In genomic region chr17:75034236-75034908, GRCh38 we compare ENCODE assay signal across 8 cellular contexts.
DNase-seq lines count a peak whose midpoint lies in the region; ATAC-seq and TF ChIP-seq lines count a peak whose summit lies in the region.

No MANE protein-coding gene starts in this region.

- H3K36me3 ChIP-seq in Loucy (ENCODE audit: insufficient read depth, low read length) (peaks cover 3% of the 10 kb centered on the region; the same call in 1 of the 2 replicates), RWPE2 (ENCODE audit: low read depth) (peaks cover 11% of the 10 kb centered on the region)

- peak overlapping the region; percentile 88 for H3K4me3 Mint-ChIP-seq in nephron progenitor cell

- H3K4me3 ChIP-seq in Loucy (ENCODE audit: low read length, poor library complexity, severe bottlenecking) (peak overlapping the region; percentile 88), RWPE2 (ENCODE audit: severe bottlenecking) (peak overlapping the region; percentile 88)

- peak overlapping the region; percentile 96 for H2AFZ ChIP-seq in Loucy (ENCODE audit: low read length)

- H3K4me1 Mint-ChIP-seq in nephron progenitor cell = peaks cover 18% of the 10 kb centered on the region

- peaks cover 10% of the 10 kb centered on the region for H3K36me3 Mint-ChIP-seq in nephron progenitor cell (ENCODE audit: low read depth)

- DNase-seq in D341Med (ENCODE audit: low spot score) = peak; percentile 83
- DNase-seq in RWPE2 (ENCODE audit: low spot score) = peak; percentile 86
- peak; percentile 94 for DNase-seq in activated effector memory CD4-positive, alpha-beta T cell treated with anti-CD3 and anti-CD28 coated beads, Interleukin-2, amount 50 U/mL, for 16 hours
- peak; percentile 89 for DNase-seq in fibroblast of the conjunctiva (ENCODE audit: low read depth)
- peak; percentile 92 for DNase-seq in nephron progenitor cell
- DNase-seq in stimulated activated naive CD4-positive, alpha-beta T cell treated with Interleukin-2 at 50 U/mL for 16 hours (lab: John Stamatoyannopoulos, UW) = peak; percentile 85

- H3K9me2 ChIP-seq in Loucy (replicated peaks; ENCODE audit: low read depth, low read length) = no peaks in the 10 kb centered on the region

- H3K79me2 ChIP-seq in Loucy (ENCODE audit: insufficient read depth, low read length) = no peaks in the 10 kb centered on the region

- peak overlapping the region; percentile 92 for H3K4me2 ChIP-seq in Loucy (ENCODE audit: low read depth, low read length, poor library complexity, severe bottlenecking)

- peaks cover 30% of the 10 kb centered on the region for H3K9me3 Mint-ChIP-seq in nephron progenitor cell

- TF ChIP-seq CTCF in Loucy (conservative IDR thresholded peaks at IDR 0.05; ENCODE audit: low read length) = peak; percentile 31
- peak; percentile 34 for TF ChIP-seq CTCF in RWPE2 (IDR thresholded peaks at IDR 0.05; ENCODE audit: poor library complexity, severe bottlenecking)
- no peak for TF ChIP-seq CTCF in nephron progenitor cell (IDR thresholded peaks at IDR 0.05)

- H3K9ac ChIP-seq in Loucy (ENCODE audit: low read depth, low read length, poor library complexity, severe bottlenecking) = peak overlapping the region; percentile 94

- H3K27me3 Mint-ChIP-seq in nephron progenitor cell (ENCODE audit: low read depth, poor library complexity) = peaks cover 29% of the 10 kb centered on the region

- peak overlapping the region; percentile 99 for H3K27ac Mint-ChIP-seq in nephron progenitor cell

- no peaks in the 10 kb centered on the region for H4K20me1 ChIP-seq in Loucy (ENCODE audit: insufficient read depth, low read length, poor library complexity, severe bottlenecking)

- H3K4me1 ChIP-seq in Loucy (ENCODE audit: insufficient read depth, low read length, poor library complexity, severe bottlenecking) (peaks cover 16% of the 10 kb centered on the region), RWPE2 (ENCODE audit: insufficient read depth, poor library complexity, severe bottlenecking) (peaks cover 6% of the 10 kb centered on the region)

- peaks cover 4% of the 10 kb centered on the region; the same call in 1 of the 2 replicates for H3F3A ChIP-seq in Loucy (ENCODE audit: low read depth)

- ATAC-seq in GM21786 (IDR thresholded peaks at IDR 0.05; ENCODE audit: unreplicated experiment) (peak; percentile 60), RWPE2 (ENCODE audit: low read depth) (peak; percentile 46)

- H3K9me3 ChIP-seq in Loucy (ENCODE audit: insufficient read depth, low read depth, low read length) (no peaks in the 10 kb centered on the region; the same call in 1 of the 2 replicates), RWPE2 (ENCODE audit: severe bottlenecking) (no peaks in the 10 kb centered on the region)

- peak overlapping the region; percentile 77 for H3K27ac ChIP-seq in RWPE2 (ENCODE audit: poor library complexity, severe bottlenecking)

- H3K27me3 ChIP-seq in Loucy (ENCODE audit: insufficient read depth, low read length, poor library complexity, severe bottlenecking) = no peaks in the 10 kb centered on the region
- H3K27me3 ChIP-seq in RWPE2 (ENCODE audit: insufficient read depth, poor library complexity, severe bottlenecking) = no peaks in the 10 kb centered on the region

Comparison
In these comparisons a context has a peak if more than half of its experiments do, and no peak if none do; other contexts are left out.
1. Peak in every context shown above with its lines: DNase-seq, ATAC-seq, H3K4me3 ChIP-seq and H3K27ac ChIP-seq.